9 cellular contexts compared by ENCODE assay signal in the genomic region with DNA sequence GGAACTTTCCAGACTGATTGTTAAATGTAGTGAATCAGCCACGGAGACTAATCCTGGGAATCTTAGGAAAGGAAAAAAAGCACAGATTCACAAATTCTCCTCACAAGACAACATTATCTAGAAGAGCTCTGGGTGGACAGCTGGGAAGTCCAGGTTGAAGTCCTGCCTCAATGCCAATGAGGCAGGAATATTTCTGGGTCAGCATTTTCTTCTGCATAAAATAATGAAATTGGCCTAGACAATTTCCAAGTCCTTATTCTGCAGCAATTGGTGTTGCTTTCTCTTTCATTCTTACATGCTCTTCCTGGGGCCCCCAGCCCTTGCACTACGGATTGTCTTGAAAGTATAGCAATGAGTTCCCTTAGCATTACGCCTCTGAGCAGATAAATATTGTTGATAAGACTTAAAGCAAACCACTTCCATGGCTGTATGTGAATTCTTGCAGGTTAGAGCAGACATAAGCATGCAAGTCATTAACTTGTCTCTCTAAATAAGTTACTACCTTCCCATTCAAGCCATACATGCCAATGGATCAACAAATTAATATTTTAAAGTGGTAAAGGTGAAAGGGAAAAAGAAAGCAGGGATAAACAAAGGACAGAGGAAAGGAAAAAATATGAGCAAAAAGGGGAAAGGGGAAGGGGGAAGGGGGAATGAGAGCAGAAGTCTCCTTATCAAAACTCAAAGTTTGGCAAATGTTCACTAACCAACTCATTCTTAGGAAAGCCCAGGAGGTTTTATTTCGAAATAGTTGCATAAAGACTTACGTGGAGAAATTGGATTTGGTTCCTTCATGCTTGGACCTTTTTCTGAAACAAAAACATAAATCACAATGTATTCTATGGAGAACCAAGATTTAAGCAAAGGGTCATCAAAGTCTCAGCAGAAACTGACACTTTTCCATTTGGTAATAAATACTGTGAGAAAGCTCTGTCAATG.
DNase-seq lines count a peak whose midpoint lies in the region; ATAC-seq and TF ChIP-seq lines count a peak whose summit lies in the region.
"Had no signal": no experiment of that assay in that cellular context is flagged by ENCODE, and none has a peak within 500 bp of the region (broad histone marks: within the 10 kb centered on the region; RNA-seq: fewer than 3 reads in every experiment).

No MANE protein-coding gene starts in this region.

- peaks cover 31% of the 10 kb centered on the region for H3K4me1 ChIP-seq in fibroblast of lung (ENCODE audit: control insufficient read depth, extremely low read depth, insufficient read depth, low read length)
- H3K4me1 ChIP-seq in vagina = peaks cover 43% of the 10 kb centered on the region
- peaks cover 17% of the 10 kb centered on the region for H3K4me1 ChIP-seq in testis

- peaks cover 31 to 38% (median 38%) of the 10 kb centered on the region in 3 donors for H3K4me1 Mint-ChIP-seq in T-cell

- no peaks in the 10 kb centered on the region for H4K20me1 ChIP-seq in fibroblast of lung (ENCODE audit: control insufficient read depth, extremely low read depth, insufficient read depth, low read length)

- H3K27me3 ChIP-seq in GM06990 (replicated peaks; ENCODE audit: control insufficient read depth, insufficient read depth, low read length) = no peaks in the 10 kb centered on the region
- H3K27me3 ChIP-seq in fibroblast of lung (ENCODE audit: control insufficient read depth, insufficient read depth, low read length) = no peaks in the 10 kb centered on the region
- no peaks in the 10 kb centered on the region for H3K27me3 ChIP-seq in vagina
- no peaks in the 10 kb centered on the region for H3K27me3 ChIP-seq in testis

- H3K27ac ChIP-seq in fibroblast of lung (ENCODE audit: insufficient read depth, low read length) = peak overlapping the region; percentile 44
- H3K27ac ChIP-seq in vagina = peak overlapping the region; percentile 67
- H3K27ac ChIP-seq in testis = peak overlapping the region in 1 of 2 donors; percentile 65

- intact Hi-C loops in vagina (cut with DNase I) (no loop called here), testis (cut with DNase I; ENCODE audit: low total_unique reads) (no loop called here)

- TF ChIP-seq POLR2A in vagina (IDR thresholded peaks at IDR 0.05) (no peak), testis (IDR thresholded peaks at IDR 0.05) (no peak)

- no peak overlapping the region for H2AFZ ChIP-seq in fibroblast of lung (ENCODE audit: low read length)

- H3K79me2 ChIP-seq in fibroblast of lung (ENCODE audit: control insufficient read depth, insufficient read depth, low read length) = no peaks in the 10 kb centered on the region

- no peaks in the 10 kb centered on the region for H3K27me3 Mint-ChIP-seq in T-cell

- H3K9ac ChIP-seq in fibroblast of lung (ENCODE audit: insufficient read depth, low read length) = no peak overlapping the region

- TF ChIP-seq CTCF in GM06990 (IDR thresholded peaks at IDR 0.05; ENCODE audit: insufficient read depth, low read length, poor library complexity, severe bottlenecking) = no peak
- TF ChIP-seq CTCF in fibroblast of lung (conservative IDR thresholded peaks at IDR 0.05 in 1 of 2, IDR thresholded peaks at IDR 0.05 in 1 of 2; ENCODE audit: low read depth in 1 of 2, low read length in 2 of 2) = no peak
- TF ChIP-seq CTCF in vagina (IDR thresholded peaks at IDR 0.05) = no peak
- no peak for TF ChIP-seq CTCF in testis (IDR thresholded peaks at IDR 0.05)

- POLR2A ChIA-PET in T-cell (lab: Charles Lee) = no interaction called here

- WGBS in testis, 2 donors = 40 to 52% methylated on average over 5 of the region's 5 CpGs

- peaks cover 68% of the 10 kb centered on the region for H3K36me3 Mint-ChIP-seq in T-cell

- DNase-seq in GM06990 (ENCODE audit: extremely low read depth, insufficient read length) = peak; percentile 36
- DNase-seq in T-cell = peak in 31 of 34 experiments; percentile 8 to 55 (median 41)
- DNase-seq in fibroblast of lung (ENCODE audit: low read depth in 2 of 2) = peak; percentile 58 to 92
- DNase-seq in vagina (ENCODE audit: extremely low spot score in 2 of 2) = no peak
- DNase-seq in NCI-H1105 treated with DMSO at 0.1 percent for 48 hours (lab: John Stamatoyannopoulos, UW) = no peak
- DNase-seq in testis = no peak

- peak overlapping the region; percentile 30 for H3K4me2 ChIP-seq in fibroblast of lung (ENCODE audit: extremely low read depth, insufficient read depth, low read length)

- peak overlapping the region; percentile 38 to 62 (median 42) for H3K4me3 Mint-ChIP-seq in T-cell

- H3K36me3 ChIP-seq in GM06990 (ENCODE audit: control insufficient read depth, insufficient read depth, low read length) (no peaks in the 10 kb centered on the region; the same call in 1 of the 2 replicates), fibroblast of lung (ENCODE audit: control insufficient read depth, insufficient read depth, low read length) (no peaks in the 10 kb centered on the region), vagina (peaks cover 0 to 2% of the 10 kb centered on the region in 2 donors), testis (ENCODE audit: low read depth, missing control alignments) (no peaks in the 10 kb centered on the region)

- H3K27ac Mint-ChIP-seq in T-cell = peak overlapping the region; percentile 90 to 92

- no peaks in the 10 kb centered on the region for H3K9me3 ChIP-seq in fibroblast of lung (ENCODE audit: control insufficient read depth, insufficient read depth, low read depth, low read length)
- H3K9me3 ChIP-seq in vagina = no peaks in the 10 kb centered on the region
- no peaks in the 10 kb centered on the region for H3K9me3 ChIP-seq in testis

- H3K4me3 ChIP-seq in GM06990 (replicated peaks; ENCODE audit: low read depth, low read length) = no peak overlapping the region; the same call in 1 of the 2 replicates
- no peak overlapping the region for H3K4me3 ChIP-seq in fibroblast of lung (replicated peaks in 1 of 4; ENCODE audit: control extremely low read depth in 1 of 4, insufficient read depth in 1 of 4, low read depth in 3 of 4, low read length in 4 of 4)
- H3K4me3 ChIP-seq in vagina = no peak overlapping the region
- no peak overlapping the region for H3K4me3 ChIP-seq in testis
- H3K4me3 ChIP-seq: skin epidermis had no signal

- no peaks in the 10 kb centered on the region for H3K9me3 Mint-ChIP-seq in T-cell

- ATAC-seq in GM21786 (IDR thresholded peaks at IDR 0.05; ENCODE audit: unreplicated experiment) (peak; percentile 91), T-cell (replicated peaks in 1 of 4) (peak; percentile 77 to 99 (median 94)), GM21737 (IDR thresholded peaks at IDR 0.05; ENCODE audit: unreplicated experiment) (no peak)

- CTCF ChIA-PET in T-cell (lab: Charles Lee) = interaction anchor here (0.5 to 0.7 kb wide), 3 partner anchors 161 to 1660 kb away, joined by 3 to 4 read pairs (median 3); no protein-coding TSS in a partner anchor

Comparison
In these comparisons a context has a peak if more than half of its experiments do, and no peak if none do; other contexts are left out.
1. DNase-seq: peak in GM06990 (single experiment), T-cell (31 of 34) and fibroblast of lung (2 of 2); none in vagina (0 of 2), NCI-H1105 treated with DMSO at 0.1 percent for 48 hours (single experiment) and testis (single experiment).